ENCODE assay signal across 10 cellular contexts in the genomic region with DNA sequence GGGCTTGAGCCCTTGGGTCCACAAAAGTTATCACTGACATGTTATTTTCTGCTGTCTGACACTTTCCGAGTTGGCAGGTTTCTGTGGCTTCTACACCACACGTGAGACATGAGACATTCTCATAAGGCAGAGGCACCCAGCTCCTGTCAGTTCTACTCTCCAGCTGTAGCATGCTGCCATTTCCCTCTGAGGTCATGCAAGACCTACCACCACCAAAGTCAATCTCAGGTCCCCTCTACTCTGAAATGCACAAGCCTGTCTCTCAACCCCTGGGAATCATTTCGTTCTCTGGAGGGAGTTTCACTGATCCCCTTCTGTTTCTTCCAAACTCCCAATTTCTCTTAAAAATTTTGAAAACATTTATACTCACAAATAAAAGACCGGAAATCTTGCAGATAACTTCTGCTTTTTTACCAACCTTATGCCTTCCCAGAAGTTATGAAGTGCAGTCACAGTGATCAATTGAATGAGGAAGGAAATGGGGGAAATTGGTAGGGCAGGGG. TPM values are rescaled to one million over a fixed set of nuclear protein-coding genes. Genes with fewer than 3 reads are reported as not detected.
DNase-seq lines count a peak whose midpoint lies in the region; ATAC-seq and TF ChIP-seq lines count a peak whose summit lies in the region.
"Had no signal": no experiment of that assay in that cellular context is flagged by ENCODE, and none has a peak within 500 bp of the region (broad histone marks: within the 10 kb centered on the region; RNA-seq: fewer than 3 reads in every experiment).

No MANE protein-coding gene starts in this region.

- H3K9ac ChIP-seq in GM23248, result no peak overlapping the region

- DNase-seq in GM12864 (ENCODE audit: low read depth) (peak; percentile 91), posterior cingulate gyrus (no peak), GM23248 (no peak), NCI-H510A (lab: John Stamatoyannopoulos, UW) (no peak)
- DNase-seq: heart left ventricle had no signal

- WGBS in GM23248 (ENCODE audit: low coverage in 1 of 2, low lambda C conversion rate in 2 of 2, missing lambda C conversion rate in 2 of 2), 2 experiments, result 33 to 37% methylated on average over 4 of the region's 4 CpGs

- H3K79me2 ChIP-seq in GM23248 (ENCODE audit: insufficient read depth), result no peaks in the 10 kb centered on the region

- H3K36me3 Mint-ChIP-seq in activated naive CD8-positive, alpha-beta T cell, result peaks cover 4% of the 10 kb centered on the region

- H3K27me3 ChIP-seq in GM23248 (replicated peaks; ENCODE audit: insufficient read depth), result peaks cover 8% of the 10 kb centered on the region
- H3K27me3 ChIP-seq: heart left ventricle had no signal

- no peaks in the 10 kb centered on the region for H3K9me3 ChIP-seq in GM23248 (ENCODE audit: low read depth)

- H3K9me3 Mint-ChIP-seq in activated naive CD8-positive, alpha-beta T cell (ENCODE audit: low read depth), result peaks cover 2% of the 10 kb centered on the region

- H3K4me2 ChIP-seq in GM23248 (ENCODE audit: unreplicated experiment), result no peak overlapping the region

- in situ Hi-C loops in GM23248 (cut with MboI), result loop anchor here (5.0 kb wide), 1 partner anchor 327 kb away; a partner anchor contains a TSS

- no peak overlapping the region for H3K27ac ChIP-seq in GM23248
- H3K27ac ChIP-seq: VCaP had no signal

- H3K4me1 ChIP-seq in GM23248 (ENCODE audit: insufficient read depth), result no peaks in the 10 kb centered on the region

- no peak overlapping the region for H3K4me3 ChIP-seq in GM12864 (ENCODE audit: low read depth, low read length)
- no peak overlapping the region for H3K4me3 ChIP-seq in GM23248
- H3K4me3 ChIP-seq: heart left ventricle had no signal

- ATAC-seq in GM21390 (IDR thresholded peaks at IDR 0.05; ENCODE audit: unreplicated experiment), result peak; percentile 86
- peak; percentile 69 for ATAC-seq in HG03558 (IDR thresholded peaks at IDR 0.05; ENCODE audit: extremely low read depth, unreplicated experiment)
- ATAC-seq in SK-N-SH treated with all-trans-retinoic acid at 6 μM for 48 hours, result no peak

- no peaks in the 10 kb centered on the region for H3K27me3 Mint-ChIP-seq in activated naive CD8-positive, alpha-beta T cell

- no peak overlapping the region for H2AFZ ChIP-seq in GM23248

- peak overlapping the region; percentile 35 for H3K4me3 Mint-ChIP-seq in activated naive CD8-positive, alpha-beta T cell

- TF ChIP-seq CTCF in GM12864 (IDR thresholded peaks at IDR 0.05; ENCODE audit: low read depth, low read length, missing control alignments), result no peak

- peaks cover 31% of the 10 kb centered on the region for H3K4me1 Mint-ChIP-seq in activated naive CD8-positive, alpha-beta T cell (ENCODE audit: low read depth)

- intact Hi-C loops in posterior cingulate gyrus (cut with DNase I), result no loop called here

- H4K20me1 ChIP-seq in GM23248 (ENCODE audit: insufficient read depth), result no peaks in the 10 kb centered on the region

- H3K36me3 ChIP-seq in GM23248 (ENCODE audit: low read depth), result no peaks in the 10 kb centered on the region
- H3K36me3 ChIP-seq: heart left ventricle had no signal

- H3K9me2 ChIP-seq in GM23248 (ENCODE audit: insufficient read depth), result no peaks in the 10 kb centered on the region

- no peaks in the 10 kb centered on the region for H3F3A ChIP-seq in GM23248 (ENCODE audit: insufficient read depth)

- H3K27ac Mint-ChIP-seq in activated naive CD8-positive, alpha-beta T cell, result peak overlapping the region; percentile 84

TF ChIP-seq in SK-N-SH treated with all-trans-retinoic acid at 6 μM for 48 hours, 23 proteins besides CTCF, POLR2A, EP300 and RAD21:
- TF ChIP-seq TOX (CRISPR knock-in tag; IDR thresholded peaks at IDR 0.05; ENCODE audit: borderline replicate concordance), result no peak
- TF ChIP-seq ZFP30 (CRISPR knock-in tag; IDR thresholded peaks at IDR 0.05), result no peak
- no peak for TF ChIP-seq ARNTL (CRISPR knock-in tag; IDR thresholded peaks at IDR 0.05; ENCODE audit: borderline replicate concordance, low read depth)
- TF ChIP-seq ZC3H10 (CRISPR knock-in tag; IDR thresholded peaks at IDR 0.05), result no peak
- TF ChIP-seq, protein P1, sequence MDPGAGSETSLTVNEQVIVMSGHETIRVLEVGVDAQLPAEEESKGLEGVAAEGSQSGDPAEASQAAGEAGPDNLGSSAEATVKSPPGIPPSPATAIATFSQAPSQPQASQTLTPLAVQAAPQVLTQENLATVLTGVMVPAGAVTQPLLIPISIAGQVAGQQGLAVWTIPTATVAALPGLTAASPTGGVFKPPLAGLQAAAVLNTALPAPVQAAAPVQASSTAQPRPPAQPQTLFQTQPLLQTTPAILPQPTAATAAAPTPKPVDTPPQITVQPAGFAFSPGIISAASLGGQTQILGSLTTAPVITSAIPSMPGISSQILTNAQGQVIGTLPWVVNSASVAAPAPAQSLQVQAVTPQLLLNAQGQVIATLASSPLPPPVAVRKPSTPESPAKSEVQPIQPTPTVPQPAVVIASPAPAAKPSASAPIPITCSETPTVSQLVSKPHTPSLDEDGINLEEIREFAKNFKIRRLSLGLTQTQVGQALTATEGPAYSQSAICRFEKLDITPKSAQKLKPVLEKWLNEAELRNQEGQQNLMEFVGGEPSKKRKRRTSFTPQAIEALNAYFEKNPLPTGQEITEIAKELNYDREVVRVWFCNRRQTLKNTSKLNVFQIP (CRISPR knock-in tag; IDR thresholded peaks at IDR 0.05; ENCODE audit: borderline replicate concordance, low read depth), result no peak
- no peak for TF ChIP-seq SNAI2 (CRISPR knock-in tag; IDR thresholded peaks at IDR 0.05)
- TF ChIP-seq, protein P2, sequence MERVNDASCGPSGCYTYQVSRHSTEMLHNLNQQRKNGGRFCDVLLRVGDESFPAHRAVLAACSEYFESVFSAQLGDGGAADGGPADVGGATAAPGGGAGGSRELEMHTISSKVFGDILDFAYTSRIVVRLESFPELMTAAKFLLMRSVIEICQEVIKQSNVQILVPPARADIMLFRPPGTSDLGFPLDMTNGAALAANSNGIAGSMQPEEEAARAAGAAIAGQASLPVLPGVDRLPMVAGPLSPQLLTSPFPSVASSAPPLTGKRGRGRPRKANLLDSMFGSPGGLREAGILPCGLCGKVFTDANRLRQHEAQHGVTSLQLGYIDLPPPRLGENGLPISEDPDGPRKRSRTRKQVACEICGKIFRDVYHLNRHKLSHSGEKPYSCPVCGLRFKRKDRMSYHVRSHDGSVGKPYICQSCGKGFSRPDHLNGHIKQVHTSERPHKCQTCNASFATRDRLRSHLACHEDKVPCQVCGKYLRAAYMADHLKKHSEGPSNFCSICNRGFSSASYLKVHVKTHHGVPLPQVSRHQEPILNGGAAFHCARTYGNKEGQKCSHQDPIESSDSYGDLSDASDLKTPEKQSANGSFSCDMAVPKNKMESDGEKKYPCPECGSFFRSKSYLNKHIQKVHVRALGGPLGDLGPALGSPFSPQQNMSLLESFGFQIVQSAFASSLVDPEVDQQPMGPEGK (CRISPR knock-in tag; IDR thresholded peaks at IDR 0.05; ENCODE audit: borderline replicate concordance), result no peak

RNA-seq across cellular contexts. Expression of a gene that starts 39.5 kb away (rescaled TPM):
- not detected in 2 replicates for total RNA-seq in GM23248 (2014; rRNA removed; shearing (Covaris generic))
- polyA plus RNA-seq in GM23248 (2016; fragmentation: Nextera tagmentation; extraction: Ambion mirVana), result not detected in 2 replicates
